ENCODE assay signal across 21 cellular contexts in the genomic region with DNA sequence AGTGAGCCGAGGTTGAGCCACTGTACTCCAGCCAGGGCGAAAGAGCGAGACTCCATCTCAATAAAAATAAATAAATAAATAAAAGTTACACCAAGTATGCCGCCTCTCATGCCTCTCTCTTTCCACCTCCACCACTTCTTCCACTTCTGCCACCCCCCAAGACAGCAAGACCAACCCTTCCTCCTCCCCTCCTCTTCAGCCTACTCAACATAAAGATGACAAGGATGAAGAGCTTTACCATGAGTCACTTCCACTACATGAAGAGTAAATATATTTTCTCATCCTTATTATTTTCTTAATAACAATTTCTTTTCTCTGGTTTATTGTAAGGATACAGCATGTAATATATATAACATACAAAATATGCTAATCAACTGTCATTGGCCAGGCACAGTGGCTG. TPM values are rescaled to one million over a fixed set of nuclear protein-coding genes. Genes with fewer than 3 reads are reported as not detected.
DNase-seq lines count a peak whose midpoint lies in the region; ATAC-seq, FAIRE-seq and TF ChIP-seq lines count a peak whose summit lies in the region.
"Had no signal": no experiment of that assay in that cellular context is flagged by ENCODE, and none has a peak within 500 bp of the region (broad histone marks: within the 10 kb centered on the region; RNA-seq: fewer than 3 reads in every experiment).

No MANE protein-coding gene starts in this region.

- peak overlapping the region; percentile 13 for H3K27ac Mint-ChIP-seq in T-helper 2 cell treated with Interferon-gamma antibody and Interleukin-4, amounts not matched to agents 5 μg/mL and 100 μg/mL, for 36 hours
- H3K27ac Mint-ChIP-seq in activated CD8-positive, alpha-beta T cell treated with anti-CD3 and anti-CD28 coated beads, Interleukin-2, amount 10 ng/mL, durations not matched to agents 7 days and 5 days, result no peak overlapping the region

- 0 out of 2 replicates have a peak, but pooled peaks cover 15% of the 10 kb centered on the region for H3F3A ChIP-seq in GM23248 (ENCODE audit: insufficient read depth)

- H3K4me1 ChIP-seq in GM23248 (ENCODE audit: insufficient read depth), result peaks cover 9% of the 10 kb centered on the region
- peaks cover 21% of the 10 kb centered on the region for H3K4me1 ChIP-seq in psoas muscle

- H3K4me1 Mint-ChIP-seq in T-helper 2 cell treated with Interferon-gamma antibody and Interleukin-4, amounts not matched to agents 5 μg/mL and 100 μg/mL, for 36 hours (ENCODE audit: low read depth), result peaks cover 19% of the 10 kb centered on the region
- H3K4me1 Mint-ChIP-seq in activated CD8-positive, alpha-beta T cell treated with anti-CD3 and anti-CD28 coated beads, Interleukin-2, amount 10 ng/mL, durations not matched to agents 7 days and 5 days (ENCODE audit: low read depth), result peaks cover 17% of the 10 kb centered on the region

- CTCF ChIA-PET in activated CD8-positive, alpha-beta T cell treated with anti-CD3 and anti-CD28 coated beads, Interleukin-2, amount 10 ng/mL, durations not matched to agents 7 days and 5 days (lab: Charles Lee), result interaction anchor here (1.3 kb wide), 1 partner anchor 42 kb away, joined by 3 read pairs; no protein-coding TSS in a partner anchor

- H3K27ac ChIP-seq in GM23248 (no peak overlapping the region), psoas muscle (peak overlapping the region; percentile 85)
- H3K27ac ChIP-seq: BLaER1 treated with 17β-estradiol and CSF1 and Interleukin-3, amounts not matched to agents 10 nM and 100 nM; SJCRH30 had no signal

- no peak overlapping the region for H2AFZ ChIP-seq in GM23248

- H4K20me1 ChIP-seq in GM23248 (ENCODE audit: insufficient read depth), result no peaks in the 10 kb centered on the region

- POLR2A ChIA-PET in activated CD8-positive, alpha-beta T cell treated with anti-CD3 and anti-CD28 coated beads, Interleukin-2, amount 10 ng/mL, durations not matched to agents 7 days and 5 days (lab: Charles Lee), result no interaction called here

- H3K4me3 ChIP-seq in GM23248 (no peak overlapping the region), bronchial epithelial cell (ENCODE audit: low read depth, low read length) (no peak overlapping the region), psoas muscle (no peak overlapping the region)
- H3K4me3 ChIP-seq: BLaER1 treated with 17β-estradiol and CSF1 and Interleukin-3, amounts not matched to agents 10 nM and 100 nM; SJCRH30 had no signal

- H3K4me2 ChIP-seq in GM23248 (ENCODE audit: unreplicated experiment), result no peak overlapping the region

- no peaks in the 10 kb centered on the region for H3K27me3 ChIP-seq in GM23248 (replicated peaks; ENCODE audit: insufficient read depth)
- no peaks in the 10 kb centered on the region for H3K27me3 ChIP-seq in bronchial epithelial cell (ENCODE audit: control insufficient read depth, insufficient read depth, low read length)
- no peaks in the 10 kb centered on the region for H3K27me3 ChIP-seq in psoas muscle (ENCODE audit: insufficient read depth in 3 of 3, low read length in 2 of 3)
- H3K27me3 ChIP-seq: BLaER1 treated with 17β-estradiol and CSF1 and Interleukin-3, amounts not matched to agents 10 nM and 100 nM; SJCRH30 had no signal

- H3K9me3 ChIP-seq in GM23248 (ENCODE audit: low read depth), result no peaks in the 10 kb centered on the region
- no peaks in the 10 kb centered on the region for H3K9me3 ChIP-seq in psoas muscle
- H3K9me3 ChIP-seq: SJCRH30 had no signal

- no peak for DNase-seq in T-helper 2 cell treated with Interferon-gamma antibody and Interleukin-4, amounts not matched to agents 5 μg/mL and 100 μg/mL, for 36 hours (ENCODE audit: low spot score)
- DNase-seq in T-helper 2 cell (no peak), GM23248 (peak; percentile 29), bronchial epithelial cell (ENCODE audit: low read depth) (peak; percentile 30), psoas muscle (no peak)
- DNase-seq in activated CD8-positive, alpha-beta T cell treated with anti-CD3 and anti-CD28 coated beads, Interleukin-2, amount 10 ng/mL, durations not matched to agents 7 days and 5 days, result no peak
- no peak for DNase-seq in activated CD4-positive, alpha-beta T cell treated with anti-CD3 and anti-CD28 coated beads, Interleukin-2, amount 50 U/mL, for 48 hours
- DNase-seq: 8988T; Calu3; CD8-positive, alpha-beta memory T cell; KG1; NCI-H1092; NCI-H1436; NCI-H187 treated with DMSO at 0.1 percent for 48 hours; NCI-H2227 treated with DMSO at 0.1 percent for 48 hours; NCI-H510A; SJCRH30 had no signal

- no peak for TF ChIP-seq CTCF in bronchial epithelial cell (IDR thresholded peaks at IDR 0.05; ENCODE audit: insufficient read depth, low read length, severe bottlenecking)
- no peak for TF ChIP-seq CTCF in psoas muscle (IDR thresholded peaks at IDR 0.05)

- H3K36me3 Mint-ChIP-seq in T-helper 2 cell treated with Interferon-gamma antibody and Interleukin-4, amounts not matched to agents 5 μg/mL and 100 μg/mL, for 36 hours (ENCODE audit: low read depth), result peaks cover 4% of the 10 kb centered on the region
- H3K36me3 Mint-ChIP-seq in activated CD8-positive, alpha-beta T cell treated with anti-CD3 and anti-CD28 coated beads, Interleukin-2, amount 10 ng/mL, durations not matched to agents 7 days and 5 days (ENCODE audit: low read depth), result peaks cover 3% of the 10 kb centered on the region

- ATAC-seq in psoas muscle (no peak), HG03378 (IDR thresholded peaks at IDR 0.05; ENCODE audit: unreplicated experiment) (no peak)
- no peak for ATAC-seq in activated CD8-positive, alpha-beta T cell treated with anti-CD3 and anti-CD28 coated beads, Interleukin-2, amount 10 ng/mL, durations not matched to agents 7 days and 5 days
- ATAC-seq: Panc1 had no signal

- no peaks in the 10 kb centered on the region for H3K9me2 ChIP-seq in GM23248 (ENCODE audit: insufficient read depth)

- H3K36me3 ChIP-seq in GM23248 (ENCODE audit: low read depth), result no peaks in the 10 kb centered on the region
- H3K36me3 ChIP-seq in bronchial epithelial cell (ENCODE audit: control insufficient read depth, insufficient read depth, low read length), result no peaks in the 10 kb centered on the region
- H3K36me3 ChIP-seq in psoas muscle (ENCODE audit: insufficient read depth in 1 of 2, low read depth in 1 of 2), result no peaks in the 10 kb centered on the region
- H3K36me3 ChIP-seq: SJCRH30 had no signal

- no peaks in the 10 kb centered on the region for H3K27me3 Mint-ChIP-seq in T-helper 2 cell treated with Interferon-gamma antibody and Interleukin-4, amounts not matched to agents 5 μg/mL and 100 μg/mL, for 36 hours (ENCODE audit: low read depth)
- H3K27me3 Mint-ChIP-seq in activated CD8-positive, alpha-beta T cell treated with anti-CD3 and anti-CD28 coated beads, Interleukin-2, amount 10 ng/mL, durations not matched to agents 7 days and 5 days (ENCODE audit: low read depth), result no peaks in the 10 kb centered on the region
- H3K27me3 Mint-ChIP-seq: CD8-positive, alpha-beta memory T cell had no signal

- FAIRE-seq in bronchial epithelial cell (lab: Jason Lieb, UNC), result no peak
- FAIRE-seq: H54 had no signal

- 97 to 100% methylated on average over 4 of the region's 4 CpGs for WGBS in GM23248 (ENCODE audit: low coverage in 1 of 2, low lambda C conversion rate in 2 of 2, missing lambda C conversion rate in 2 of 2), 2 experiments
- WGBS in psoas muscle, 3 donors, result 90 to 95% (median 94%) methylated on average over 4 of the region's 4 CpGs

- intact Hi-C loops in psoas muscle (cut with DNase I), result loop anchor here (5.0 kb wide), 3 partner anchors 48 to 313 kb away; partner anchors contain the start of genes RILPL1 (in 2 of the 2) and SNRNP35 (in 1 of the 2)

- in situ Hi-C loops in GM23248 (cut with MboI), result no loop called here

- H3K9ac ChIP-seq in GM23248, result no peak overlapping the region
- H3K9ac ChIP-seq: BLaER1 treated with 17β-estradiol and CSF1 and Interleukin-3, amounts not matched to agents 10 nM and 100 nM had no signal

- H3K4me3 Mint-ChIP-seq in T-helper 2 cell treated with Interferon-gamma antibody and Interleukin-4, amounts not matched to agents 5 μg/mL and 100 μg/mL, for 36 hours, result no peak overlapping the region
- H3K4me3 Mint-ChIP-seq in activated CD8-positive, alpha-beta T cell treated with anti-CD3 and anti-CD28 coated beads, Interleukin-2, amount 10 ng/mL, durations not matched to agents 7 days and 5 days, result no peak overlapping the region

- H3K9me3 Mint-ChIP-seq in T-helper 2 cell treated with Interferon-gamma antibody and Interleukin-4, amounts not matched to agents 5 μg/mL and 100 μg/mL, for 36 hours, result no peaks in the 10 kb centered on the region
- no peaks in the 10 kb centered on the region for H3K9me3 Mint-ChIP-seq in activated CD8-positive, alpha-beta T cell treated with anti-CD3 and anti-CD28 coated beads, Interleukin-2, amount 10 ng/mL, durations not matched to agents 7 days and 5 days (ENCODE audit: insufficient read depth)
- H3K9me3 Mint-ChIP-seq: CD8-positive, alpha-beta memory T cell had no signal

- peaks cover 69% of the 10 kb centered on the region for H3K79me2 ChIP-seq in GM23248 (ENCODE audit: insufficient read depth)

RNA-seq across cellular contexts. Expression of gene TMED2, which starts 3.6 kb away (rescaled TPM):
- 440 and 494 TPM in 2 replicates for total RNA-seq in GM23248 (2014; rRNA removed; shearing (Covaris generic))
- 560 and 574 TPM in 2 replicates for polyA plus RNA-seq in GM23248 (2016; fragmentation: Nextera tagmentation; extraction: Ambion mirVana)
- 592 and 595 TPM in 2 replicates for total RNA-seq in bronchial epithelial cell
- total RNA-seq in psoas muscle, result 100 to 1,000 TPM; 100 to 221 (median 145) TPM
- polyA plus RNA-seq in psoas muscle, result 100 to 1,000 TPM; 118 to 267 (median 238) TPM
- 100 to 1,000 TPM; 151 to 153 TPM for total RNA-seq in activated CD8-positive, alpha-beta T cell treated with anti-CD3 and anti-CD28 coated beads, Interleukin-2, amount 10 ng/mL, durations not matched to agents 7 days and 5 days

RNA-seq across cellular contexts. Expression of gene DDX55, which starts 21.1 kb away (rescaled TPM):
- 10.5 and 20.4 TPM in 2 replicates for total RNA-seq in GM23248 (2014; rRNA removed; shearing (Covaris generic))
- polyA plus RNA-seq in GM23248 (2016; fragmentation: Nextera tagmentation; extraction: Ambion mirVana) (13.6 and 16.5 TPM in 2 replicates), psoas muscle (10 to 100 TPM in 1 of 3 donors, 1 to 10 TPM in 2; 4.2 to 10.5 (median 7.8) TPM)
- total RNA-seq in bronchial epithelial cell (16.5 and 23.4 TPM in 2 replicates), psoas muscle (1 to 10 TPM; 5.1 to 8.0 (median 6.1) TPM)
- total RNA-seq in activated CD8-positive, alpha-beta T cell treated with anti-CD3 and anti-CD28 coated beads, Interleukin-2, amount 10 ng/mL, durations not matched to agents 7 days and 5 days, result 10 to 100 TPM; 44.7 to 44.8 TPM

RNA-seq across cellular contexts. Expression of gene RILPL1, which starts 47.3 kb away (rescaled TPM):
- 16.6 and 29.8 TPM in 2 replicates for total RNA-seq in GM23248 (2014; rRNA removed; shearing (Covaris generic))
- polyA plus RNA-seq in GM23248 (2016; fragmentation: Nextera tagmentation; extraction: Ambion mirVana), result 2.9 and 3.6 TPM in 2 replicates
- 7.9 and 8.6 TPM in 2 replicates for total RNA-seq in bronchial epithelial cell
- total RNA-seq in psoas muscle, result 10 to 100 TPM; 43.7 to 73.7 (median 59.0) TPM
- polyA plus RNA-seq in psoas muscle, result 10 to 100 TPM; 34.8 to 64.7 (median 46.7) TPM
- total RNA-seq in activated CD8-positive, alpha-beta T cell treated with anti-CD3 and anti-CD28 coated beads, Interleukin-2, amount 10 ng/mL, durations not matched to agents 7 days and 5 days, result under 1 TPM; 0.91 to 0.92 TPM

RNA-seq across cellular contexts. Expression of gene EIF2B1, which starts 52.7 kb away (rescaled TPM):
- 88.0 and 108 TPM in 2 replicates for total RNA-seq in GM23248 (2014; rRNA removed; shearing (Covaris generic))
- 63.3 and 63.5 TPM in 2 replicates for polyA plus RNA-seq in GM23248 (2016; fragmentation: Nextera tagmentation; extraction: Ambion mirVana)
- 36.4 and 47.4 TPM in 2 replicates for total RNA-seq in bronchial epithelial cell
- total RNA-seq in psoas muscle, result 10 to 100 TPM; 37.3 to 42.7 (median 40.1) TPM
- 10 to 100 TPM; 27.4 to 48.2 (median 38.4) TPM for polyA plus RNA-seq in psoas muscle
- 10 to 100 TPM; 70.2 to 73.6 TPM for total RNA-seq in activated CD8-positive, alpha-beta T cell treated with anti-CD3 and anti-CD28 coated beads, Interleukin-2, amount 10 ng/mL, durations not matched to agents 7 days and 5 days

RNA-seq across cellular contexts. Expression of gene GTF2H3, which starts 52.9 kb away (rescaled TPM):
- total RNA-seq in GM23248 (2014; rRNA removed; shearing (Covaris generic)), result 38.7 and 54.5 TPM in 2 replicates
- 24.2 and 25.8 TPM in 2 replicates for polyA plus RNA-seq in GM23248 (2016; fragmentation: Nextera tagmentation; extraction: Ambion mirVana)
- total RNA-seq in bronchial epithelial cell, result 38.7 and 39.2 TPM in 2 replicates
- total RNA-seq in psoas muscle, result 10 to 100 TPM; 10.7 to 18.5 (median 16.9) TPM
- polyA plus RNA-seq in psoas muscle, result 10 to 100 TPM in 2 of 3 donors, 1 to 10 TPM in 1; 5.2 to 24.2 (median 12.3) TPM
- 10 to 100 TPM; 42.9 to 47.0 TPM for total RNA-seq in activated CD8-positive, alpha-beta T cell treated with anti-CD3 and anti-CD28 coated beads, Interleukin-2, amount 10 ng/mL, durations not matched to agents 7 days and 5 days

Comparison
In these comparisons a context has a peak if more than half of its experiments do, and no peak if none do; other contexts are left out.
1. DNase-seq: peak in GM23248 (single experiment) and bronchial epithelial cell (single experiment); none in T-helper 2 cell treated with Interferon-gamma antibody and Interleukin-4, amounts not matched to agents 5 μg/mL and 100 μg/mL, for 36 hours (single experiment), T-helper 2 cell (0 of 5), psoas muscle (0 of 2), activated CD8-positive, alpha-beta T cell treated with anti-CD3 and anti-CD28 coated beads, Interleukin-2, amount 10 ng/mL, durations not matched to agents 7 days and 5 days (single experiment) and activated CD4-positive, alpha-beta T cell treated with anti-CD3 and anti-CD28 coated beads, Interleukin-2, amount 50 U/mL, for 48 hours (0 of 2).